In the genomic region with DNA sequence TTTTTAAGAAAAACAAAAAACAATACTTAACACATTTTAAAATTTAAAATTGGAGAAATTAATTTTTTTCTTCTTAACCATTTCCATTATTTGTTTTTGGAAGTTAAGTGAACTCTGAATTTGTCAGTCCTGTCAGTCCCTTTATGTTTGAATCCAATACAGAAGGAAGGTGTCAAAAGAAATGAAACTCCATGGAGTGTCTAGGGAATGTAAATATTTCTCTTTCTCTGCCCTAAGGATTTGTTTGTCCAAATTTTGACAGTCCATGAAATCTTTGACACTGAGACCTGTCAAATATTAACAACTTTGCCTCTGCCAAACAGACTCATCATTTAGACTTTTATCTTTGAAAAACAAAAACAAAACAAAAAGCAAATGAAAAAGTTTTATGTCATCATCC, we compare ENCODE assay signal across 6 cellular contexts.
"Had no signal": no experiment of that assay in that cellular context is flagged by ENCODE, and none has a peak within 500 bp of the region (broad histone marks: within the 10 kb centered on the region; RNA-seq: fewer than 3 reads in every experiment).

No MANE protein-coding gene starts in this region.

- H3K4me3 ChIP-seq: GM12878 had no signal

- ATAC-seq: GM12878 had no signal

- DNase-seq: GDM1, GF-D8 had no signal

- FAIRE-seq: GM12878, GM12891, GM12892, GM18507 had no signal
